In the genomic region with DNA sequence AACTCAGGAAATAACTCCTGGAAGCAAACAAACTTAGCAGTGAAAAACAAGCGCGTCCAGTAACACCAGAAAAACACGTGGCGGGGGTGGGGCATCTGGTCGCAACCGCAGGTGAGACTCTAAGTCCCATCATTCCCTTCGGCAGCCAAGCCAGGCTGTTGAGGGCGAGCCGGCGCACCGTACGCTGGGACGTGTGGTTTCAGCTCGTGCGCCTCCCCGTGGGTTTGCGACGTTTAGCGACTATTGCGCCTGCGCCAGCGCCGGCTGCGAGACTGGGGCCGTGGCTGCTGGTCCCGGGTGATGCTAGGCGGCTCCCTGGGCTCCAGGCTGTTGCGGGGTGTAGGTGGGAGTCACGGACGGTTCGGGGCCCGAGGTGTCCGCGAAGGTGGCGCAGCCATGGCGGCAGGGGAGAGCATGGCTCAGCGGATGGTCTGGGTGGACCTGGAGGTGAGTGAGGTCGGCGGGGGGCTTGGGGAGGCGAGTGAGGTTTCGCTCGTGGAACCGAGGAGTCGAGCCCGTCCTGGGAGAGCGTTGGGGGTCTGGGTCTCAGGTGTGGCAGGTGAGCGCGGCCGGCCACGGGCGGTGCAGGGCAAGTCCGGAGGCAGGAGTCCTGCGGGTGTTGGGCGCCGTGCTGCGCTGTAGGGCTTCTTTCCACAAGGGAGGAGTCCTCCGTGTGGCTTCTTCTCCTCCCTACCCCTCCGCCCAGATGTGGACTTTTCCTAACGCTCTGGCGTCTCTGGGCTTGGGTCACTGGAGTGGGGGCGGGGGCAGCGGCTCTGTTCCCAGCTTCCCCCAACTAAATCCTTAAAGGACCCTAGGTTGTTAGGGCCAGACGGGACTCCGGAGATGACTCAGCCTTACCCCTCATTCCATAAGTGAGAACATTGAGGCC, we compare ENCODE assay signal across 1 cellular context.
TF ChIP-seq lines count a peak whose summit lies in the region.

A gene (plus strand): TSS at position 239 of the 892 bp plus-strand sequence. CDS start 62 bp downstream, at position 301.

TF ChIP-seq in HepG2, 621 proteins besides CTCF, POLR2A, EP300 and RAD21 (continued from another document and continues in another):
- TF ChIP-seq, protein P1, sequence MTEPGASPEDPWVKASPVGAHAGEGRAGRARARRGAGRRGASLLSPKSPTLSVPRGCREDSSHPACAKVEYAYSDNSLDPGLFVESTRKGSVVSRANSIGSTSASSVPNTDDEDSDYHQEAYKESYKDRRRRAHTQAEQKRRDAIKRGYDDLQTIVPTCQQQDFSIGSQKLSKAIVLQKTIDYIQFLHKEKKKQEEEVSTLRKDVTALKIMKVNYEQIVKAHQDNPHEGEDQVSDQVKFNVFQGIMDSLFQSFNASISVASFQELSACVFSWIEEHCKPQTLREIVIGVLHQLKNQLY (CRISPR knock-in tag; IDR thresholded peaks at IDR 0.05): no peak
- TF ChIP-seq ZNF782 (CRISPR knock-in tag; IDR thresholded peaks at IDR 0.05; ENCODE audit: borderline replicate concordance): peak; percentile 74; the same call in 1 of the 2 replicates
- peak; percentile 39 for TF ChIP-seq YY1 (IDR thresholded peaks at IDR 0.05; ENCODE audit: insufficient read depth, insufficient replicate concordance, low read depth, low read length)
- TF ChIP-seq, protein P2, sequence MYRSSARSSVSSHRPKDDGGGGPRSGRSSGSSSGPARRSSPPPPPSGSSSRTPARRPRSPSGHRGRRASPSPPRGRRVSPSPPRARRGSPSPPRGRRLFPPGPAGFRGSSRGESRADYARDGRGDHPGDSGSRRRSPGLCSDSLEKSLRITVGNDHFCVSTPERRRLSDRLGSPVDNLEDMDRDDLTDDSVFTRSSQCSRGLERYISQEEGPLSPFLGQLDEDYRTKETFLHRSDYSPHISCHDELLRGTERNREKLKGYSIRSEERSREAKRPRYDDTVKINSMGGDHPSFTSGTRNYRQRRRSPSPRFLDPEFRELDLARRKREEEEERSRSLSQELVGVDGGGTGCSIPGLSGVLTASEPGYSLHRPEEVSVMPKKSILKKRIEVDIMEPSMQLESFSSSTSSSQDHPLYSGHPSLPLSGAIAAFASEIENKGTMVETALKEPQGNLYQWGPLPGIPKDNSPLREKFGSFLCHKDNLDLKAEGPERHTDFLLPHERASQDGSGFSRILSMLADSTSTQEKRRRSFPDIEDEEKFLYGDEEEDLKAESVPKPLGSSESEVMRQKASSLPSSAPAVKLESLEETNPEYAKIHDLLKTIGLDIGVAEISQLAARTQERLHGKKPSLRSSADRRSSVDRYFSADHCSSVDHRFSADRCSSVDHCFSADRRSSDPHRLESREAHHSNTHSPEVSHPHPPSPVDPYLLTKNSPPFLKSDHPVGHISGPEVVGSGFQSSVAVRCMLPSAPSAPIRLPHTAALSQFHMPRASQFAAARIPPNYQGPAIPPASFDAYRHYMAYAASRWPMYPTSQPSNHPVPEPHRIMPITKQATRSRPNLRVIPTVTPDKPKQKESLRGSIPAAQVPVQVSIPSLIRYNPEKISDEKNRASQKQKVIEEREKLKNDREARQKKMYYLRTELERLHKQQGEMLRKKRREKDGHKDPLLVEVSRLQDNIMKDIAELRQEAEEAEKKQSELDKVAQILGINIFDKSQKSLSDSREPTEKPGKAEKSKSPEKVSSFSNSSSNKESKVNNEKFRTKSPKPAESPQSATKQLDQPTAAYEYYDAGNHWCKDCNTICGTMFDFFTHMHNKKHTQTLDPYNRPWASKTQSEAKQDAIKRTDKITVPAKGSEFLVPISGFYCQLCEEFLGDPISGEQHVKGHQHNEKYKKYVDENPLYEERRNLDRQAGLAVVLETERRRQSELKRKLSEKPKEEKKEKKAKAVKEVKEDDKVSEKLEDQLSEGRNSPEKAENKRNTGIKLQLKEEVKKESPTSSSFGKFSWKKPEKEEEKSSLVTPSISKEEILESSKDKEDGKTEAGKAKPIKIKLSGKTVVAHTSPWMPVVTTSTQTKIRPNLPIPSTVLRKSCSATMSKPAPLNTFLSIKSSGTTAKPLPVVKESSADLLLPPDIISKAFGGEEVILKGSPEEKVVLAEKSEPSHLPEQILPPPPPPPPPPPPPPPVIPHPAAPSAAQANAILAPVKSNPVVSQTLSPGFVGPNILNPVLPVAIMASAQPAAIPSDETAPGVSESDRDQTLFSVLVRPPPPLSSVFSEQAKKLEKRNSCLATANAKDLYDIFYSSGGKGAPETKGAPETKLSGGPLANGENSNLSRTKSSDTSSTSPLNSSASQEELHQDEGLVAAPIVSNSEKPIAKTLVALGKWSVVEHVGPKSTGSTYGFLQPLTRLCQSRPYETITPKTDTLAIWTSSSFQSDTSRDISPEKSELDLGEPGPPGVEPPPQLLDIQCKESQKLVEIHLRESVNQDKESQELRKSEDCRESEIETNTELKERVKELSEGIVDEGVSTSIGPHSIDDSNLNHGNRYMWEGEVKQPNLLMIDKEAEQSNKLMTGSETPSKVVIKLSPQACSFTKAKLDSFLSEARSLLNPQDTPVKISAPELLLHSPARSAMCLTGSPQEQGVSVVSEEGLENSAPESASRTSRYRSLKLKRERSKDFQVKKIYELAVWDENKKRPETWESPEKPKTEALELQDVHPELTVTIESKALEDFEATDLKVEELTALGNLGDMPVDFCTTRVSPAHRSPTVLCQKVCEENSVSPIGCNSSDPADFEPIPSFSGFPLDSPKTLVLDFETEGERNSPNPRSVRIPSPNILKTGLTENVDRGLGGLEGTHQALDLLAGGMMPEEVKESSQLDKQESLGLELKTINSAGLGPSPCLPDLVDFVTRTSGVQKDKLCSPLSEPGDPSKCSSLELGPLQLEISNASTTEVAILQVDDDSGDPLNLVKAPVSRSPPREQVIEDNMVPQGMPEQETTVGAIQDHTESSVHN (CRISPR knock-in tag; IDR thresholded peaks at IDR 0.05): no peak
- TF ChIP-seq RBM39 (IDR thresholded peaks at IDR 0.05; ENCODE audit: low read depth, low read length, poor library complexity, severe bottlenecking): peak; percentile 79
- TF ChIP-seq, protein P3, sequence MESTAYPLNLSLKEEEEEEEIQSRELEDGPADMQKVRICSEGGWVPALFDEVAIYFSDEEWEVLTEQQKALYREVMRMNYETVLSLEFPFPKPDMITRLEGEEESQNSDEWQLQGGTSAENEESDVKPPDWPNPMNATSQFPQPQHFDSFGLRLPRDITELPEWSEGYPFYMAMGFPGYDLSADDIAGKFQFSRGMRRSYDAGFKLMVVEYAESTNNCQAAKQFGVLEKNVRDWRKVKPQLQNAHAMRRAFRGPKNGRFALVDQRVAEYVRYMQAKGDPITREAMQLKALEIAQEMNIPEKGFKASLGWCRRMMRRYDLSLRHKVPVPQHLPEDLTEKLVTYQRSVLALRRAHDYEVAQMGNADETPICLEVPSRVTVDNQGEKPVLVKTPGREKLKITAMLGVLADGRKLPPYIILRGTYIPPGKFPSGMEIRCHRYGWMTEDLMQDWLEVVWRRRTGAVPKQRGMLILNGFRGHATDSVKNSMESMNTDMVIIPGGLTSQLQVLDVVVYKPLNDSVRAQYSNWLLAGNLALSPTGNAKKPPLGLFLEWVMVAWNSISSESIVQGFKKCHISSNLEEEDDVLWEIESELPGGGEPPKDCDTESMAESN (CRISPR knock-in tag; conservative IDR thresholded peaks at IDR 0.05): no peak
- peak; percentile 79; the same call in 1 of the 2 replicates for TF ChIP-seq HES4 (CRISPR knock-in tag; IDR thresholded peaks at IDR 0.05; ENCODE audit: borderline replicate concordance)
- peak; percentile 62; the same call in 1 of the 2 replicates for TF ChIP-seq ATF7-NPFF (CRISPR knock-in tag; IDR thresholded peaks at IDR 0.05; ENCODE audit: low read depth)
- TF ChIP-seq RNF2 (conservative IDR thresholded peaks at IDR 0.05; ENCODE audit: low read depth): peak; percentile 52; the same call in 1 of the 2 replicates
- TF ChIP-seq, protein P4, sequence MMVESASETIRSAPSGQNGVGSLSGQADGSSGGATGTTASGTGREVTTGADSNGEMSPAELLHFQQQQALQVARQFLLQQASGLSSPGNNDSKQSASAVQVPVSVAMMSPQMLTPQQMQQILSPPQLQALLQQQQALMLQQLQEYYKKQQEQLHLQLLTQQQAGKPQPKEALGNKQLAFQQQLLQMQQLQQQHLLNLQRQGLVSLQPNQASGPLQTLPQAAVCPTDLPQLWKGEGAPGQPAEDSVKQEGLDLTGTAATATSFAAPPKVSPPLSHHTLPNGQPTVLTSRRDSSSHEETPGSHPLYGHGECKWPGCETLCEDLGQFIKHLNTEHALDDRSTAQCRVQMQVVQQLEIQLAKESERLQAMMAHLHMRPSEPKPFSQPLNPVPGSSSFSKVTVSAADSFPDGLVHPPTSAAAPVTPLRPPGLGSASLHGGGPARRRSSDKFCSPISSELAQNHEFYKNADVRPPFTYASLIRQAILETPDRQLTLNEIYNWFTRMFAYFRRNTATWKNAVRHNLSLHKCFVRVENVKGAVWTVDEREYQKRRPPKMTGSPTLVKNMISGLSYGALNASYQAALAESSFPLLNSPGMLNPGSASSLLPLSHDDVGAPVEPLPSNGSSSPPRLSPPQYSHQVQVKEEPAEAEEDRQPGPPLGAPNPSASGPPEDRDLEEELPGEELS (CRISPR knock-in tag; IDR thresholded peaks at IDR 0.05): 0 out of 2 replicates have a peak, but pooled peaks have one; percentile 41
- peak; percentile 58; the same call in 1 of the 2 replicates for TF ChIP-seq ZFY (CRISPR knock-in tag; IDR thresholded peaks at IDR 0.05)
- TF ChIP-seq ZFP1 (CRISPR knock-in tag; IDR thresholded peaks at IDR 0.05): no peak
- TF ChIP-seq, protein P5, sequence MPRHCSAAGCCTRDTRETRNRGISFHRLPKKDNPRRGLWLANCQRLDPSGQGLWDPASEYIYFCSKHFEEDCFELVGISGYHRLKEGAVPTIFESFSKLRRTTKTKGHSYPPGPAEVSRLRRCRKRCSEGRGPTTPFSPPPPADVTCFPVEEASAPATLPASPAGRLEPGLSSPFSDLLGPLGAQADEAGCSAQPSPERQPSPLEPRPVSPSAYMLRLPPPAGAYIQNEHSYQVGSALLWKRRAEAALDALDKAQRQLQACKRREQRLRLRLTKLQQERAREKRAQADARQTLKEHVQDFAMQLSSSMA (CRISPR knock-in tag; IDR thresholded peaks at IDR 0.05): no peak
- TF ChIP-seq, protein P6, sequence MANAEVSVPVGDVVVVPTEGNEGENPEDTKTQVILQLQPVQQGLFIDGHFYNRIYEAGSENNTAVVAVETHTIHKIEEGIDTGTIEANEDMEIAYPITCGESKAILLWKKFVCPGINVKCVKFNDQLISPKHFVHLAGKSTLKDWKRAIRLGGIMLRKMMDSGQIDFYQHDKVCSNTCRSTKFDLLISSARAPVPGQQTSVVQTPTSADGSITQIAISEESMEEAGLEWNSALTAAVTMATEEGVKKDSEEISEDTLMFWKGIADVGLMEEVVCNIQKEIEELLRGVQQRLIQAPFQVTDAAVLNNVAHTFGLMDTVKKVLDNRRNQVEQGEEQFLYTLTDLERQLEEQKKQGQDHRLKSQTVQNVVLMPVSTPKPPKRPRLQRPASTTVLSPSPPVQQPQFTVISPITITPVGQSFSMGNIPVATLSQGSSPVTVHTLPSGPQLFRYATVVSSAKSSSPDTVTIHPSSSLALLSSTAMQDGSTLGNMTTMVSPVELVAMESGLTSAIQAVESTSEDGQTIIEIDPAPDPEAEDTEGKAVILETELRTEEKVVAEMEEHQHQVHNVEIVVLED (CRISPR knock-in tag; IDR thresholded peaks at IDR 0.05; ENCODE audit: borderline replicate concordance): peak; percentile 85
- peak; percentile 51 for TF ChIP-seq TAF15 (IDR thresholded peaks at IDR 0.05; ENCODE audit: low read depth, low read length, poor library complexity, severe bottlenecking)
- TF ChIP-seq CBFB (CRISPR knock-in tag; IDR thresholded peaks at IDR 0.05): 0 out of 2 replicates have a peak, but pooled peaks have one; percentile 51
- TF ChIP-seq, protein P7, sequence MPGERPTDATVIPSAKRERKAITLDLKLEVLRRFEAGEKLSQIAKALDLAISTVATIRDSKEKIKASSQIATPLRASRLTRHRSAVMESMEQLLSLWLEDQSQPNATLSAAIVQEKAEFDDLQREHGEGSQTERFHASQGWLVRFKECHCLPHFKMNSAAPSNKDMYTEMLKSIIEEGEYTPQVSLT (CRISPR knock-in tag; IDR thresholded peaks at IDR 0.05; ENCODE audit: borderline replicate concordance, low read depth): no peak
- peak; percentile 81 for TF ChIP-seq EED (CRISPR knock-in tag; IDR thresholded peaks at IDR 0.05)
- TF ChIP-seq, protein P8, sequence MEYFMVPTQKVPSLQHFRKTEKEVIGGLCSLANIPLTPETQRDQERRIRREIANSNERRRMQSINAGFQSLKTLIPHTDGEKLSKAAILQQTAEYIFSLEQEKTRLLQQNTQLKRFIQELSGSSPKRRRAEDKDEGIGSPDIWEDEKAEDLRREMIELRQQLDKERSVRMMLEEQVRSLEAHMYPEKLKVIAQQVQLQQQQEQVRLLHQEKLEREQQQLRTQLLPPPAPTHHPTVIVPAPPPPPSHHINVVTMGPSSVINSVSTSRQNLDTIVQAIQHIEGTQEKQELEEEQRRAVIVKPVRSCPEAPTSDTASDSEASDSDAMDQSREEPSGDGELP (IDR thresholded peaks at IDR 0.05; ENCODE audit: borderline replicate concordance, low read depth): peak; percentile 49; the same call in 1 of the 2 replicates
- no peak for TF ChIP-seq ZNF337 (CRISPR knock-in tag; IDR thresholded peaks at IDR 0.05; ENCODE audit: borderline replicate concordance, low read depth)
- TF ChIP-seq, protein P9, sequence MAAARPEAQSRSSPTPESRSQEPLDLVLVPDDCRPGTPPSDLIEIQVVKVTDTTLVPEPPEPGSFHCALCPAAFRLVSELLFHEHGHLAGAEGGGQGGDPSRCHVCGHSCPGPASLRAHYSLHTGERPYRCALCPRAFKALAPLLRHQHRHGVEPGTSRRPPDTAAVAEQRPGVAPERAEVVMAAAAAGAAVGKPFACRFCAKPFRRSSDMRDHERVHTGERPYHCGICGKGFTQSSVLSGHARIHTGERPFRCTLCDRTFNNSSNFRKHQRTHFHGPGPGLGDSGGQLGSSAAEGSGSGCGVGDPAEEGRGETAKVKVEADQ (CRISPR knock-in tag; IDR thresholded peaks at IDR 0.05; ENCODE audit: borderline replicate concordance): peak; percentile 60; the same call in 1 of the 2 replicates
- TF ChIP-seq, protein P10, sequence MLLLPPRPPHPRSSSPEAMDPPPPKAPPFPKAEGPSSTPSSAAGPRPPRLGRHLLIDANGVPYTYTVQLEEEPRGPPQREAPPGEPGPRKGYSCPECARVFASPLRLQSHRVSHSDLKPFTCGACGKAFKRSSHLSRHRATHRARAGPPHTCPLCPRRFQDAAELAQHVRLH (CRISPR knock-in tag; IDR thresholded peaks at IDR 0.05; ENCODE audit: borderline replicate concordance, low read depth): peak; percentile 72
- TF ChIP-seq, protein P11, sequence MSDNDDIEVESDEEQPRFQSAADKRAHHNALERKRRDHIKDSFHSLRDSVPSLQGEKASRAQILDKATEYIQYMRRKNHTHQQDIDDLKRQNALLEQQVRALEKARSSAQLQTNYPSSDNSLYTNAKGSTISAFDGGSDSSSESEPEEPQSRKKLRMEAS (IDR thresholded peaks at IDR 0.05): peak; percentile 97
- TF ChIP-seq KMT2A (CRISPR knock-in tag; IDR thresholded peaks at IDR 0.05): peak; percentile 72
- 0 out of 2 replicates have a peak, but pooled peaks have one; percentile 79 for TF ChIP-seq ZBTB42 (CRISPR knock-in tag; IDR thresholded peaks at IDR 0.05)
- TF ChIP-seq, protein P12, sequence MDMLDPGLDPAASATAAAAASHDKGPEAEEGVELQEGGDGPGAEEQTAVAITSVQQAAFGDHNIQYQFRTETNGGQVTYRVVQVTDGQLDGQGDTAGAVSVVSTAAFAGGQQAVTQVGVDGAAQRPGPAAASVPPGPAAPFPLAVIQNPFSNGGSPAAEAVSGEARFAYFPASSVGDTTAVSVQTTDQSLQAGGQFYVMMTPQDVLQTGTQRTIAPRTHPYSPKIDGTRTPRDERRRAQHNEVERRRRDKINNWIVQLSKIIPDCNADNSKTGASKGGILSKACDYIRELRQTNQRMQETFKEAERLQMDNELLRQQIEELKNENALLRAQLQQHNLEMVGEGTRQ (IDR thresholded peaks at IDR 0.05; ENCODE audit: low read depth, low read length): peak; percentile 7; the same call in 1 of the 2 replicates
- TF ChIP-seq, protein P12 (CRISPR knock-in tag; IDR thresholded peaks at IDR 0.05; ENCODE audit: borderline replicate concordance): peak; percentile 71
